9 cellular contexts compared by ENCODE assay signal in the genomic region with DNA sequence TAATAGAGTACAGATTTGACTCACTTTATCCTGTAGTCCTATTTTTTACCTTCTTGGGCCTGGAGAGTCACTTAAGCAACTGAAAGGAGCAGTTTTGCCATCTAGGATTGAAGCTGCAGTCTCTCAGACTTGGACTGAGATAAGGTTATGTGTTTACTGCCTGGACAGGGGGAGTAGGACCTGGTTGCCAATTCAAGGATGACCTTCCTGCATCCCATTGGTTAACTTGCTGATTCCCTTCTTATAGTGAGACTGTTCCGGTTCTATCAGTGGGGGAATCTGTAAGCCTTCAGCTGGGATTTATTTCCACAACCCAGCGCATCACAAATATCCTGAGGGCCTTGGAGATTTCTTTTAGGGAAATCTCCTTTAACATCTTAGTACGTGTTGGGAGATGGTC. TPM values are rescaled to one million over a fixed set of nuclear protein-coding genes. Genes with fewer than 3 reads are reported as not detected.
DNase-seq lines count a peak whose midpoint lies in the region; ATAC-seq and TF ChIP-seq lines count a peak whose summit lies in the region.
"Had no signal": no experiment of that assay in that cellular context is flagged by ENCODE, and none has a peak within 500 bp of the region (broad histone marks: within the 10 kb centered on the region; RNA-seq: fewer than 3 reads in every experiment).

No MANE protein-coding gene starts in this region.

- H3K4me1 Mint-ChIP-seq in CD4-positive, alpha-beta T cell (ENCODE audit: low read depth), result peaks cover 57% of the 10 kb centered on the region
- H3K4me1 Mint-ChIP-seq in neural progenitor cell, result peaks cover 46% of the 10 kb centered on the region

- peaks cover 27% of the 10 kb centered on the region for H3K4me1 ChIP-seq in neural progenitor cell

- no peaks in the 10 kb centered on the region for H3K27me3 Mint-ChIP-seq in CD4-positive, alpha-beta T cell
- peaks cover 4% of the 10 kb centered on the region for H3K27me3 Mint-ChIP-seq in neural progenitor cell (ENCODE audit: insufficient read depth, low read depth)

- H3K4me3 Mint-ChIP-seq in CD4-positive, alpha-beta T cell, result peak overlapping the region; percentile 78
- peak overlapping the region; percentile 65 for H3K4me3 Mint-ChIP-seq in neural progenitor cell

- H3K4me2 ChIP-seq in neural progenitor cell, result peak overlapping the region; percentile 85

- no peaks in the 10 kb centered on the region for H3K9me3 Mint-ChIP-seq in CD4-positive, alpha-beta T cell
- H3K9me3 Mint-ChIP-seq in neural progenitor cell, result no peaks in the 10 kb centered on the region

- no peak for ATAC-seq in CD4-positive, alpha-beta T cell (ENCODE audit: poor library complexity)
- no peak for ATAC-seq in GM18498 (IDR thresholded peaks at IDR 0.05; ENCODE audit: unreplicated experiment)

- H3K27ac Mint-ChIP-seq in CD4-positive, alpha-beta T cell, result peak overlapping the region; percentile 57
- no peak overlapping the region for H3K27ac Mint-ChIP-seq in neural progenitor cell

- H2AFZ ChIP-seq in neural progenitor cell (replicated peaks), result no peak overlapping the region

- H3F3A ChIP-seq in neural progenitor cell (ENCODE audit: low read depth), result peaks cover 22% of the 10 kb centered on the region

- H3K27ac ChIP-seq in CD4-positive, alpha-beta T cell (ENCODE audit: low read depth, low read length), result no peak overlapping the region
- no peak overlapping the region for H3K27ac ChIP-seq in neural progenitor cell

- H3K4me3 ChIP-seq in choroid plexus epithelial cell (ENCODE audit: low read depth, low read length) (peak overlapping the region; percentile 29), neural progenitor cell (no peak overlapping the region)

- no peak overlapping the region for H3K9ac ChIP-seq in neural progenitor cell

- intact Hi-C loops in CD4-positive, alpha-beta T cell (cut with DNase I, micrococcal nuclease), result no loop called here

- peaks cover 78% of the 10 kb centered on the region for H3K79me2 ChIP-seq in neural progenitor cell (ENCODE audit: low read depth)

- POLR2A ChIA-PET in CD4-positive, alpha-beta T cell (lab: Charles Lee), result no interaction called here

- peaks cover 62% of the 10 kb centered on the region for H4K20me1 ChIP-seq in neural progenitor cell (ENCODE audit: low read depth)

- peaks cover 51% of the 10 kb centered on the region for H3K36me3 Mint-ChIP-seq in CD4-positive, alpha-beta T cell (ENCODE audit: low read depth)
- H3K36me3 Mint-ChIP-seq in neural progenitor cell, result peaks cover 11% of the 10 kb centered on the region

- H3K27me3 ChIP-seq in CD4-positive, alpha-beta T cell (ENCODE audit: control insufficient read depth, insufficient read depth, low read length), result no peaks in the 10 kb centered on the region
- H3K27me3 ChIP-seq in neural progenitor cell, result no peaks in the 10 kb centered on the region

- DNase-seq in CD4-positive, alpha-beta T cell, result no peak
- DNase-seq in HCEC 1CT (peak; percentile 8), choroid plexus epithelial cell (ENCODE audit: low read depth) (peak; percentile 11), neural progenitor cell (ENCODE audit: low spot score) (no peak), AML-193 (lab: John Stamatoyannopoulos, UW) (no peak)
- DNase-seq in stimulated activated CD4-positive, alpha-beta T cell treated with anti-CD3 and anti-CD28 coated beads, Interleukin-15, amount 100 ng/mL, for 24 hours, result no peak
- DNase-seq: posterior cingulate gyrus had no signal

- TF ChIP-seq CTCF in CD4-positive, alpha-beta T cell (IDR thresholded peaks at IDR 0.05), result no peak
- TF ChIP-seq CTCF in choroid plexus epithelial cell (conservative IDR thresholded peaks at IDR 0.05; ENCODE audit: low read depth, low read length) (no peak), neural progenitor cell (IDR thresholded peaks at IDR 0.05) (no peak)

- CTCF ChIA-PET in CD4-positive, alpha-beta T cell (lab: Charles Lee), result no interaction called here

- no peaks in the 10 kb centered on the region for H3K36me3 ChIP-seq in neural progenitor cell

- H3K9me3 ChIP-seq in CD4-positive, alpha-beta T cell (ENCODE audit: control insufficient read depth, low read length), result no peaks in the 10 kb centered on the region
- H3K9me3 ChIP-seq in neural progenitor cell (ENCODE audit: low read depth), result no peaks in the 10 kb centered on the region

RNA-seq across cellular contexts. Expression of gene UBN1, which starts 2.9 kb away (rescaled TPM):
- 10 to 100 TPM; 45.7 to 45.8 TPM for total RNA-seq in CD4-positive, alpha-beta T cell
- 28.4 and 32.7 TPM in 2 replicates for total RNA-seq in neural progenitor cell (ENCODE audit: low replicate concordance)

RNA-seq across cellular contexts. Expression of gene GLYR1, which starts 3.1 kb away (rescaled TPM):
- 10 to 100 TPM; 71.7 to 77.2 TPM for total RNA-seq in CD4-positive, alpha-beta T cell
- 53.0 and 57.0 TPM in 2 replicates for total RNA-seq in neural progenitor cell (ENCODE audit: low replicate concordance)

RNA-seq across cellular contexts. Expression of gene ROGDI, which starts 47.8 kb away (rescaled TPM):
- 10 to 100 TPM in 1 of 2 experiments, 1 to 10 TPM in 1; 9.4 to 11.0 TPM for total RNA-seq in CD4-positive, alpha-beta T cell
- total RNA-seq in neural progenitor cell (ENCODE audit: low replicate concordance), result 22.2 and 49.3 TPM in 2 replicates

RNA-seq across cellular contexts. Expression of gene SMIM22, which starts 55.0 kb away (rescaled TPM):
- not detected for total RNA-seq in CD4-positive, alpha-beta T cell
- not detected in 2 replicates for total RNA-seq in neural progenitor cell (ENCODE audit: low replicate concordance)
- total RNA-seq: dermis microvascular lymphatic vessel endothelial cell had no signal

Comparison
In these comparisons a context has a peak if more than half of its experiments do, and no peak if none do; other contexts are left out.
1. DNase-seq: peak in HCEC 1CT (single experiment) and choroid plexus epithelial cell (single experiment); none in CD4-positive, alpha-beta T cell (0 of 10), neural progenitor cell (single experiment), AML-193 (0 of 2) and stimulated activated CD4-positive, alpha-beta T cell treated with anti-CD3 and anti-CD28 coated beads, Interleukin-15, amount 100 ng/mL, for 24 hours (single experiment).